29 cellular contexts compared by ENCODE assay signal in the genomic region with DNA sequence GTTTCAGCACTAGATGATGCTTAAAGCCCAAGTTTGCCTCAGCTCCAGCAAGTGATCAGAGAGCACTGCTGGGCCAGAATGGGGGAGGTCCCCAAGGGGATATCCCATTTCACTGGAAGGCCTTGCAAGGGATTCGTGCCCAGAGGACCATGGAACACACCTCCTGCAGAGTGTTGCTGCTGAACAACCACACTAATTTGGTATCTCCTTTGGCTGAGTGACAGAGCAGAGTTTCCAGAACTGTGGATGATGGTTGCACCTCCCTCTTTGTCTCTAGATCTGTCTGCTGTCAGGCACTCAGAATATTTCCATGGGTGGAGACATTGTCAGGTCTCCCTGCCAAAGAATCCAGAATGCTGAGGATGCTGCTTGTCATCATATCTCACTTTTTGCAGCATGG.
DNase-seq lines count a peak whose midpoint lies in the region; ATAC-seq and TF ChIP-seq lines count a peak whose summit lies in the region.
"Had no signal": no experiment of that assay in that cellular context is flagged by ENCODE, and none has a peak within 500 bp of the region (broad histone marks: within the 10 kb centered on the region; RNA-seq: fewer than 3 reads in every experiment).

No MANE protein-coding gene starts in this region.

- intact Hi-C loops in IMR-90 (cut with micrococcal nuclease) (no loop called here), cardiac septum (cut with DNase I) (no loop called here)
- intact Hi-C loops in activated CD4-positive, alpha-beta T cell treated with anti-CD3 and anti-CD28 coated beads, Interleukin-2, amount 10 ng/mL, durations not matched to agents 24 days and 14 days (cut with micrococcal nuclease), result no loop called here

- no TSS peak for BruUV-seq in IMR-90 (replicated peaks; lab: Mats Ljungman, UMichigan)

- H3K4me1 Mint-ChIP-seq in activated CD4-positive, alpha-beta T cell treated with anti-CD3 and anti-CD28 coated beads, Interleukin-2, amount 10 ng/mL, durations not matched to agents 24 days and 14 days, result no peaks in the 10 kb centered on the region
- H3K4me1 Mint-ChIP-seq: activated CD4-positive, alpha-beta memory T cell treated with anti-CD3 and anti-CD28 coated beads, Interleukin-2, amount 10 ng/mL, durations not matched to agents 7 days and 5 days; H9; nephron; T-helper 17 cell had no signal

- ATAC-seq in IMR-90 (ENCODE audit: low read depth) (no peak), HG02884 (IDR thresholded peaks at IDR 0.05; ENCODE audit: unreplicated experiment) (no peak)
- ATAC-seq: HepG2, T-helper 17 cell had no signal

- H3K27ac ChIP-seq in IMR-90 (ENCODE audit: insufficient read depth, low read length) (no peak overlapping the region), smooth muscle cell (ENCODE audit: low read depth) (no peak overlapping the region)
- H3K27ac ChIP-seq: skin epidermis, upper lobe of left lung, WERI-Rb-1 had no signal

- H3K9ac ChIP-seq in IMR-90 (ENCODE audit: low read depth, low read length) (no peak overlapping the region), adipocyte (ENCODE audit: low read length) (no peak overlapping the region), smooth muscle cell (ENCODE audit: low read depth) (no peak overlapping the region)

- no peak for TF ChIP-seq POLR2A in IMR-90 (IDR thresholded peaks at IDR 0.05; ENCODE audit: low read depth, low read length)

- no peak overlapping the region for H2BK20ac ChIP-seq in IMR-90 (ENCODE audit: low read depth, low read length)

- H2BK5ac ChIP-seq in IMR-90 (ENCODE audit: low read depth, low read length, poor library complexity, severe bottlenecking), result no peak overlapping the region

- no peak overlapping the region for H3K4ac ChIP-seq in IMR-90 (ENCODE audit: low read depth, low read length)

- H3K4me2 ChIP-seq in IMR-90 (ENCODE audit: low read depth, low read length) (no peak overlapping the region), smooth muscle cell (no peak overlapping the region)

- no peak overlapping the region for H3K14ac ChIP-seq in IMR-90 (replicated peaks; ENCODE audit: low read depth, low read length)

- no peak overlapping the region for H3K27ac Mint-ChIP-seq in activated CD4-positive, alpha-beta T cell treated with anti-CD3 and anti-CD28 coated beads, Interleukin-2, amount 10 ng/mL, durations not matched to agents 24 days and 14 days
- H3K27ac Mint-ChIP-seq: activated CD4-positive, alpha-beta memory T cell treated with anti-CD3 and anti-CD28 coated beads, Interleukin-2, amount 10 ng/mL, durations not matched to agents 7 days and 5 days; H9; nephron; T-helper 17 cell had no signal

- H2BK120ac ChIP-seq in IMR-90 (ENCODE audit: low read depth, low read length), result no peak overlapping the region

- TF ChIP-seq RAD21 in IMR-90 (IDR thresholded peaks at IDR 0.05; ENCODE audit: low read length), result no peak

- H3K56ac ChIP-seq in IMR-90 (ENCODE audit: extremely low read depth, insufficient read depth, low read length), result no peak overlapping the region

- H2BK15ac ChIP-seq in IMR-90 (ENCODE audit: low read depth, low read length), result no peak overlapping the region

- H3K9me3 Mint-ChIP-seq in activated CD4-positive, alpha-beta T cell treated with anti-CD3 and anti-CD28 coated beads, Interleukin-2, amount 10 ng/mL, durations not matched to agents 24 days and 14 days, result no peaks in the 10 kb centered on the region
- H3K9me3 Mint-ChIP-seq: H9, nephron had no signal

- H4K8ac ChIP-seq in IMR-90 (ENCODE audit: low read depth in 2 of 2, low read length in 2 of 2), result no peak overlapping the region

- H3K27me3 ChIP-seq in IMR-90 (ENCODE audit: control insufficient read depth, insufficient read depth, low read length) (no peaks in the 10 kb centered on the region), adipocyte (replicated peaks; ENCODE audit: control insufficient read depth, insufficient read depth, low read length) (no peaks in the 10 kb centered on the region), smooth muscle cell (ENCODE audit: low read depth) (no peaks in the 10 kb centered on the region)
- H3K27me3 ChIP-seq: MG63, upper lobe of left lung had no signal

- H3K9me3 ChIP-seq in IMR-90 (ENCODE audit: control insufficient read depth, insufficient read depth, low read length) (no peaks in the 10 kb centered on the region), adipocyte (ENCODE audit: control insufficient read depth, low read length) (no peaks in the 10 kb centered on the region), smooth muscle cell (replicated peaks; ENCODE audit: low read depth) (no peaks in the 10 kb centered on the region)
- H3K9me3 ChIP-seq: Caco-2, MG63, upper lobe of left lung had no signal

- H3K79me1 ChIP-seq in IMR-90 (ENCODE audit: low read depth in 1 of 2, low read length in 2 of 2), result no peaks in the 10 kb centered on the region

- H2AK9ac ChIP-seq in IMR-90 (replicated peaks; ENCODE audit: low read depth, low read length, poor library complexity), result no peak overlapping the region

- H2AK5ac ChIP-seq in IMR-90 (ENCODE audit: low read depth, low read length), result no peak overlapping the region

- in situ Hi-C loops in IMR-90 (cut with MboI; ENCODE audit: low sequenced_read_pairs), result no loop called here

- H3F3A ChIP-seq in smooth muscle cell (ENCODE audit: low read depth), result no peaks in the 10 kb centered on the region

- H4K91ac ChIP-seq in IMR-90 (ENCODE audit: insufficient read depth, low read depth, low read length), result no peak overlapping the region

- TF ChIP-seq CTCF in AG10803 (conservative IDR thresholded peaks at IDR 0.05; ENCODE audit: low read length), result peak; percentile 20; the same call in 1 of the 2 replicates
- no peak for TF ChIP-seq CTCF in IMR-90 (conservative IDR thresholded peaks at IDR 0.05; ENCODE audit: low read depth, low read length)
- no peak for TF ChIP-seq CTCF in smooth muscle cell (IDR thresholded peaks at IDR 0.05; ENCODE audit: borderline replicate concordance, insufficient read depth, poor library complexity, severe bottlenecking)

- H4K20me1 ChIP-seq in IMR-90 (ENCODE audit: insufficient read depth, low read length) (no peaks in the 10 kb centered on the region), smooth muscle cell (ENCODE audit: low read depth) (no peaks in the 10 kb centered on the region)

- CTCF ChIA-PET in IMR-90 (lab: Yijun Ruan, JAX), result no interaction called here

- no peaks in the 10 kb centered on the region for H3K9me1 ChIP-seq in IMR-90 (ENCODE audit: insufficient read depth, low read length)

- H4K5ac ChIP-seq in IMR-90 (ENCODE audit: low read depth, low read length), result no peak overlapping the region

- H3K4me3 ChIP-seq in AG10803 (ENCODE audit: low read length), result no peak overlapping the region
- H3K4me3 ChIP-seq in IMR-90 (ENCODE audit: insufficient read depth, low read depth, low read length), result no peak overlapping the region
- H3K4me3 ChIP-seq in adipocyte (ENCODE audit: low read length), result no peak overlapping the region
- H3K4me3 ChIP-seq in smooth muscle cell, result no peak overlapping the region
- H3K4me3 ChIP-seq: MG63, skin epidermis, upper lobe of left lung had no signal

- no peak overlapping the region for H3K4me3 Mint-ChIP-seq in activated CD4-positive, alpha-beta T cell treated with anti-CD3 and anti-CD28 coated beads, Interleukin-2, amount 10 ng/mL, durations not matched to agents 24 days and 14 days
- H3K4me3 Mint-ChIP-seq: activated CD4-positive, alpha-beta memory T cell treated with anti-CD3 and anti-CD28 coated beads, Interleukin-2, amount 10 ng/mL, durations not matched to agents 7 days and 5 days; H9; nephron; T-helper 17 cell had no signal

- no peak overlapping the region for H2AFZ ChIP-seq in IMR-90 (replicated peaks; ENCODE audit: low read length, poor library complexity)
- H2AFZ ChIP-seq in smooth muscle cell (ENCODE audit: low read depth), result no peak overlapping the region

- H3K36me3 ChIP-seq in IMR-90 (ENCODE audit: control insufficient read depth, insufficient read depth, low read length) (no peaks in the 10 kb centered on the region), adipocyte (ENCODE audit: control insufficient read depth, insufficient read depth, low read length, severe bottlenecking) (no peaks in the 10 kb centered on the region), smooth muscle cell (ENCODE audit: low read depth) (no peaks in the 10 kb centered on the region)
- H3K36me3 ChIP-seq: MG63, upper lobe of left lung, WERI-Rb-1 had no signal

- WGBS in IMR-90 (ENCODE audit: extremely low coverage in 2 of 2, insufficient read length in 1 of 2), 2 experiments, result no CpG with 5 or more reads among the region's 1 CpG
- 52% methylated on average over 1 of the region's 1 CpG for WGBS in smooth muscle cell (ENCODE audit: low lambda C conversion rate)

- no peaks in the 10 kb centered on the region for H3K36me3 Mint-ChIP-seq in activated CD4-positive, alpha-beta T cell treated with anti-CD3 and anti-CD28 coated beads, Interleukin-2, amount 10 ng/mL, durations not matched to agents 24 days and 14 days (ENCODE audit: low read depth)

- no peaks in the 10 kb centered on the region for H3K27me3 Mint-ChIP-seq in activated CD4-positive, alpha-beta T cell treated with anti-CD3 and anti-CD28 coated beads, Interleukin-2, amount 10 ng/mL, durations not matched to agents 24 days and 14 days
- H3K27me3 Mint-ChIP-seq: activated CD4-positive, alpha-beta memory T cell treated with anti-CD3 and anti-CD28 coated beads, Interleukin-2, amount 10 ng/mL, durations not matched to agents 7 days and 5 days; T-helper 17 cell had no signal

- H3K79me2 ChIP-seq in smooth muscle cell (ENCODE audit: low read depth), result no peaks in the 10 kb centered on the region

- POLR2A ChIA-PET in IMR-90 (lab: Charles Lee; ENCODE audit: unreplicated experiment), result no interaction called here

- H3K4me1 ChIP-seq in IMR-90 (ENCODE audit: control insufficient read depth, insufficient read depth, low read length), result no peaks in the 10 kb centered on the region
- no peaks in the 10 kb centered on the region for H3K4me1 ChIP-seq in adipocyte (ENCODE audit: control insufficient read depth, insufficient read depth, low read length)
- no peaks in the 10 kb centered on the region for H3K4me1 ChIP-seq in smooth muscle cell (ENCODE audit: low read depth)
- H3K4me1 ChIP-seq: Caco-2, upper lobe of left lung had no signal

- DNase-seq in AG10803 (ENCODE audit: low read depth) (peak; percentile 5), IMR-90 (peak; percentile 2), adipocyte (ENCODE audit: low read depth) (peak; percentile 25), cardiac septum (ENCODE audit: low spot score) (peak; percentile 76), SIG-M5 treated with dmso at 0.1 percent for 504 hours (lab: John Stamatoyannopoulos, UW; ENCODE audit: unreplicated experiment) (no peak), smooth muscle cell (lab: John Stamatoyannopoulos, UW; ENCODE audit: unreplicated experiment) (no peak)
- no peak for DNase-seq in activated CD4-positive, alpha-beta T cell treated with anti-CD3 and anti-CD28 coated beads, Interleukin-2, amount 10 ng/mL, durations not matched to agents 24 days and 14 days
- DNase-seq: activated CD4-positive, alpha-beta memory T cell treated with anti-CD3 and anti-CD28 coated beads, Interleukin-2, amount 10 ng/mL, durations not matched to agents 7 days and 5 days; activated naive CD4-positive, alpha-beta T cell; activated T-cell treated with anti-CD3 and anti-CD28 coated beads, Interleukin-2, amount 50 U/mL, for 1 hour; aorta; Caco-2; foreskin melanocyte; H9; kidney glomerular epithelial cell; MG63; midbrain; NCI-H146; NCI-H2227 treated with DMSO at 0.1 percent for 48 hours; posterior cingulate gyrus; SHP77; stimulated activated CD4-positive, alpha-beta T cell treated with anti-CD3 and anti-CD28 coated beads, Interleukin-4, amount 100 ng/mL, for 24 hours; T-helper 17 cell; upper lobe of left lung; WERI-Rb-1 had no signal

- H3K23ac ChIP-seq in IMR-90 (ENCODE audit: low read depth, low read length), result no peak overlapping the region

- dilution Hi-C loops in IMR-90 (cut with HindIII; ENCODE audit: low sequenced_read_pairs, unreplicated experiment), result no loop called here

- no peak overlapping the region for H3K18ac ChIP-seq in IMR-90 (ENCODE audit: low read depth, low read length)

Comparison
In these comparisons a context has a peak if more than half of its experiments do, and no peak if none do; other contexts are left out.
1. DNase-seq: peak in AG10803 (single experiment), IMR-90 (single experiment), adipocyte (single experiment) and cardiac septum (single experiment); none in activated CD4-positive, alpha-beta T cell treated with anti-CD3 and anti-CD28 coated beads, Interleukin-2, amount 10 ng/mL, durations not matched to agents 24 days and 14 days (single experiment), SIG-M5 treated with dmso at 0.1 percent for 504 hours (single experiment) and smooth muscle cell (single experiment).